In genomic region chr4:175308236-175308635, GRCh38 we compare ENCODE assay signal across 1 cellular context.
TF ChIP-seq lines count a peak whose summit lies in the region.

No MANE protein-coding gene starts in this region.

TF ChIP-seq in IMR-90, 13 proteins besides CTCF, POLR2A, EP300 and RAD21:
- TF ChIP-seq RCOR1 (IDR thresholded peaks at IDR 0.05; ENCODE audit: insufficient replicate concordance, low read length): no peak
- no peak for TF ChIP-seq NFE2L2 (IDR thresholded peaks at IDR 0.05; ENCODE audit: low read depth, low read length)
- TF ChIP-seq SMC3 (IDR thresholded peaks at IDR 0.05; ENCODE audit: low read depth, low read length): no peak
- TF ChIP-seq FOS (IDR thresholded peaks at IDR 0.05; ENCODE audit: low read depth, low read length): no peak
- no peak for TF ChIP-seq MXI1 (IDR thresholded peaks at IDR 0.05; ENCODE audit: borderline replicate concordance, low read depth, low read length)
- no peak for TF ChIP-seq MAFK (IDR thresholded peaks at IDR 0.05; ENCODE audit: low read depth, low read length)
- TF ChIP-seq CHD1 (IDR thresholded peaks at IDR 0.05; ENCODE audit: low read depth, low read length): no peak
- TF ChIP-seq RFX5 (IDR thresholded peaks at IDR 0.05; ENCODE audit: low read depth, low read length): no peak
- TF ChIP-seq CEBPB (IDR thresholded peaks at IDR 0.05; ENCODE audit: low read depth, low read length): no peak
